In the genomic region with DNA sequence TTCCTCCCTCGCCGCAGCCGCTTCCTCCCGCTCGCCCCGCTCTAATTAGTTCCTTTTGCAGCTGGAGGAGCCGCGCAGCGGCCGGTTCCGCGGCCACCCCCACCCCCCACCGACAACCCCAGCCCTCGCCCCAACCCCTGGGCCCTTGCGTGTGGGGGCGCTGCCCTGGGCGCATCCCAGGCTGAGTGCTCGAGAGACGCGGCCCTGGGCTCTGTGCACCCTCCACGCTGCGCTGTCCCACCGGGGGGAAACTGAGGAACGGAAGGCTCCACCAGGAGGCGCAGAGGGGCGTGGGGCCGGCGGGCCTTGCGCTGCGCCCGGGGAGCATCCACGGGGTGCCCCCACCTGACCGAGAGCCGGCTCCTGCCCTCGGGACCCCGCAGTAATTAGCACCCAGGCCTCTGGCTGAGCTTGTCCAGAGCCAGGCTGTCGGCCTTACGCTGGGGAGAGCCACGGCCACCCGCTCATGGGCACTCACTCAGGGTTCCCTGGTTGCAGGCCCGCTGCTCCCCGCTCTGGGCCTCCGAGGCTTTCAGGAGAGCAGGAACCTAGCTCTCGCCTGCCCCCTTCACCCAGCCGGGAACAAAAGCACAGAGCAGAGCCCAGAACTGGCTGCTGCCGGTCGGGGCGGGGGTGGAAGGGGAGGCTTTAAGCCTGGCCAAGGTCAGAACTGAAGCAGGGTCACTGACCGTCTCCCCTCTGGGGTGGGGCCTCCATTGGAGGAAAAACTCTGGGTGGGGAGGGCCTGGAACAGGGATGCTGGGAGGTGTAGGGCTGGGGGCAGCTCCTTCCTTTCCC, we compare ENCODE assay signal across 8 cellular contexts. TPM values are rescaled to one million over a fixed set of nuclear protein-coding genes. Genes with fewer than 3 reads are reported as not detected.
DNase-seq lines count a peak whose midpoint lies in the region; ATAC-seq and TF ChIP-seq lines count a peak whose summit lies in the region.

No MANE protein-coding gene starts in this region.

- peak; percentile 88 for DNase-seq in G401 (ENCODE audit: low spot score)
- peak; percentile 16 for DNase-seq in NCI-H2107 treated with DMSO at 0.1 percent for 48 hours (lab: John Stamatoyannopoulos, UW; ENCODE audit: unreplicated experiment)
- peak; percentile 50 for DNase-seq in activated CD8-positive, alpha-beta memory T cell treated with anti-CD3 and anti-CD28 coated beads, Interleukin-2, amount 50 U/mL, for 4 hours
- DNase-seq in epithelial cell of esophagus (ENCODE audit: low read depth), result peak; percentile 76
- DNase-seq in mesenchymal stem cell, result peak; percentile 90
- DNase-seq in stimulated activated CD4-positive, alpha-beta T cell treated with anti-CD3 and anti-CD28 coated beads, TNF-alpha, amount 100 ng/mL, for 48 hours (ENCODE audit: low read depth in 3 of 3), result peak in 2 of 3 donors; percentile 39 to 43

- in situ Hi-C loops in G401 (cut with HindIII; ENCODE audit: low sequenced_read_pairs), result no loop called here

- peak overlapping the region in 1 of 2 experiments; percentile 96 for H3K23ac ChIP-seq in mesenchymal stem cell (ENCODE audit: low read length in 2 of 2)

- H3K4ac ChIP-seq in mesenchymal stem cell (ENCODE audit: low read depth in 1 of 2, low read length in 2 of 2), result peak overlapping the region; percentile 87 to 92

- H3K9me3 ChIP-seq in mesenchymal stem cell (ENCODE audit: control insufficient read depth, low read length), result no peaks in the 10 kb centered on the region

- no peak overlapping the region for H3K27ac ChIP-seq in mesenchymal stem cell (ENCODE audit: low read length, poor library complexity, severe bottlenecking)

- H4K91ac ChIP-seq in mesenchymal stem cell (ENCODE audit: low read length), result peak overlapping the region; percentile 98

- TF ChIP-seq CTCF in epithelial cell of esophagus (IDR thresholded peaks at IDR 0.05; ENCODE audit: insufficient read depth, low read depth, low read length, missing control alignments), result peak; percentile 73

- peak overlapping the region; percentile 77 for H2BK15ac ChIP-seq in mesenchymal stem cell (ENCODE audit: low read depth, poor library complexity, severe bottlenecking)

- peak overlapping the region; percentile 69 to 98 for H2BK12ac ChIP-seq in mesenchymal stem cell (ENCODE audit: low read length in 2 of 2)

- H3K18ac ChIP-seq in mesenchymal stem cell (ENCODE audit: low read depth in 1 of 2, low read length in 2 of 2), result peak overlapping the region; percentile 97 to 98

- 3% methylated on average over 48 of the region's 49 CpGs for WGBS in mesenchymal stem cell

- peaks cover 40% of the 10 kb centered on the region for H3K79me1 ChIP-seq in mesenchymal stem cell (replicated peaks; ENCODE audit: low read length, poor library complexity, severe bottlenecking)

- H3K9ac ChIP-seq in mesenchymal stem cell (ENCODE audit: low read length), result peak overlapping the region; percentile 81

- peak overlapping the region; percentile 16 for H2AK5ac ChIP-seq in mesenchymal stem cell (ENCODE audit: low read length, severe bottlenecking)

- H3K4me3 ChIP-seq in epithelial cell of esophagus (ENCODE audit: low read length) (peak overlapping the region; percentile 52), mesenchymal stem cell (ENCODE audit: insufficient read depth in 1 of 2, low read depth in 1 of 2, low read length in 2 of 2) (peak overlapping the region; percentile 52 to 75)

- no peaks in the 10 kb centered on the region for H3K27me3 ChIP-seq in mesenchymal stem cell (ENCODE audit: control insufficient read depth in 1 of 2, insufficient read depth in 1 of 2, low read length in 2 of 2)

- peak overlapping the region; percentile 94 for H2BK120ac ChIP-seq in mesenchymal stem cell (ENCODE audit: low read depth, low read length)

- H3K14ac ChIP-seq in mesenchymal stem cell (ENCODE audit: low read length in 2 of 2), result peak overlapping the region in 1 of 2 experiments; percentile 85

- H4K8ac ChIP-seq in mesenchymal stem cell (ENCODE audit: low read length), result peak overlapping the region; percentile 99

- ATAC-seq in HG02981 (IDR thresholded peaks at IDR 0.05; ENCODE audit: unreplicated experiment), result no peak
- ATAC-seq in HG03460 (IDR thresholded peaks at IDR 0.05; ENCODE audit: unreplicated experiment), result no peak

- H3K4me2 ChIP-seq in mesenchymal stem cell (ENCODE audit: low read length, poor library complexity, severe bottlenecking), result peak overlapping the region; percentile 81

- H3K36me3 ChIP-seq in mesenchymal stem cell (ENCODE audit: control insufficient read depth in 1 of 2, insufficient read depth in 2 of 2, low read depth in 1 of 2, low read length in 2 of 2), result peaks cover 5 to 26% of the 10 kb centered on the region in 2 experiments

- no peak overlapping the region for H2BK5ac ChIP-seq in mesenchymal stem cell (ENCODE audit: low read depth, low read length, poor library complexity, severe bottlenecking)

- no peak overlapping the region for H2AFZ ChIP-seq in mesenchymal stem cell (ENCODE audit: low read depth, low read length)

- peaks cover 53% of the 10 kb centered on the region for H3K4me1 ChIP-seq in mesenchymal stem cell (ENCODE audit: control insufficient read depth, insufficient read depth, low read depth, low read length)

RNA-seq across cellular contexts. Expression of gene GLIS2, which starts 12.1 kb away (rescaled TPM):
- total RNA-seq in G401 (2014; rRNA removed; shearing (Covaris generic)), result 0.44 and 0.80 TPM in 2 replicates
- 20.9 TPM for polyA plus RNA-seq in mesenchymal stem cell (2013, experiment 1 of 2)
- polyA plus RNA-seq in mesenchymal stem cell (2013, experiment 2 of 2), result 19.9 TPM

RNA-seq across cellular contexts. Expression of gene PAM16, which starts 23.1 kb away (rescaled TPM):
- 68.3 and 83.9 TPM in 2 replicates for total RNA-seq in G401 (2014; rRNA removed; shearing (Covaris generic))
- 39.3 TPM for polyA plus RNA-seq in mesenchymal stem cell (2013, experiment 1 of 2)
- polyA plus RNA-seq in mesenchymal stem cell (2013, experiment 2 of 2), result 43.3 TPM

RNA-seq across cellular contexts. Expression of gene VASN, which starts 43.7 kb away (rescaled TPM):
- total RNA-seq in G401 (2014; rRNA removed; shearing (Covaris generic)), result 9.9 and 14.4 TPM in 2 replicates
- 127 TPM for polyA plus RNA-seq in mesenchymal stem cell (2013, experiment 1 of 2)
- 127 TPM for polyA plus RNA-seq in mesenchymal stem cell (2013, experiment 2 of 2)

RNA-seq across cellular contexts. Expression of gene TFAP4, which starts 55.2 kb away (rescaled TPM):
- total RNA-seq in G401 (2014; rRNA removed; shearing (Covaris generic)), result 14.5 and 38.3 TPM in 2 replicates
- 6.0 TPM for polyA plus RNA-seq in mesenchymal stem cell (2013, experiment 1 of 2)
- polyA plus RNA-seq in mesenchymal stem cell (2013, experiment 2 of 2), result 5.8 TPM

Comparison
In these comparisons a context has a peak if more than half of its experiments do, and no peak if none do; other contexts are left out.
1. DNase-seq: peak in every context shown above with its lines; median percentile 90 in mesenchymal stem cell; 88 in G401; 76 in epithelial cell of esophagus; 50 in activated CD8-positive, alpha-beta memory T cell treated with anti-CD3 and anti-CD28 coated beads, Interleukin-2, amount 50 U/mL, for 4 hours; 41 in stimulated activated CD4-positive, alpha-beta T cell treated with anti-CD3 and anti-CD28 coated beads, TNF-alpha, amount 100 ng/mL, for 48 hours; 16 in NCI-H2107 treated with DMSO at 0.1 percent for 48 hours.